Comparison of ENCODE assay signal across 21 cellular contexts in the genomic region with DNA sequence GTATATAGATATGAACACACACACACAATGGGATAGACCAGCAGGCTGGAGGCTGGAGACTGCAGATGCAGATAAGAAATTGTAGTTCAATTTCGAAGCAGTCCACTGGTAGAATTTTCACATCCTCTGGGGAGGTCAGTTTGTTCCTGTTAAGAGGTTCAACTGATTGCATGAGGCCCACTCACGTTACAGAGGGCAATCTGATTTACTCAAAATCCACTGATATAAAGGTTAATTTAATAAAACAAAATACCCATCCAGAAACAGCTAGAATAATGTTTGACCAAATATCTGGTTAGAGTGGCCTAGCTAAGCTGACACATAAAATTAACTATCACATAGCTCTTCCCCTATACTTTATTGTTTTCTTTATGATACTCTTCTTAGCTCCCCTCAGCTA.
"Had no signal": no experiment of that assay in that cellular context is flagged by ENCODE, and none has a peak within 500 bp of the region (broad histone marks: within the 10 kb centered on the region; RNA-seq: fewer than 3 reads in every experiment).

No MANE protein-coding gene starts in this region.

- H3K27ac Mint-ChIP-seq: T-cell had no signal

- DNase-seq: IMR-90, Kasumi-1, MM.1S, NCI-H1092 treated with DMSO at 0.1 percent for 48 hours, NCI-H1417, NCI-H1436 treated with DMSO at 0.1 percent for 48 hours, NCI-H1694, NCI-H187 treated with DMSO at 0.1 percent for 48 hours, NCI-H2029 treated with DMSO at 0.1 percent for 48 hours, NCI-H2171 treated with DMSO at 0.1 percent for 48 hours, NCI-H345, NCI-H446 treated with DMSO at 0.1 percent for 48 hours, NCI-H510A treated with DMSO at 0.1 percent for 48 hours, NCI-H526, NCI-H82, PC-3, SHP77, SW 1271, T-cell had no signal

- H3K4me1 Mint-ChIP-seq: T-cell had no signal

- ATAC-seq: HepG2, Panc1, PC-3, T-cell had no signal

- H3K4me3 Mint-ChIP-seq: T-cell had no signal

- H3K36me3 Mint-ChIP-seq: T-cell had no signal
